ENCODE assay signal across 1 cellular context in the genomic region with DNA sequence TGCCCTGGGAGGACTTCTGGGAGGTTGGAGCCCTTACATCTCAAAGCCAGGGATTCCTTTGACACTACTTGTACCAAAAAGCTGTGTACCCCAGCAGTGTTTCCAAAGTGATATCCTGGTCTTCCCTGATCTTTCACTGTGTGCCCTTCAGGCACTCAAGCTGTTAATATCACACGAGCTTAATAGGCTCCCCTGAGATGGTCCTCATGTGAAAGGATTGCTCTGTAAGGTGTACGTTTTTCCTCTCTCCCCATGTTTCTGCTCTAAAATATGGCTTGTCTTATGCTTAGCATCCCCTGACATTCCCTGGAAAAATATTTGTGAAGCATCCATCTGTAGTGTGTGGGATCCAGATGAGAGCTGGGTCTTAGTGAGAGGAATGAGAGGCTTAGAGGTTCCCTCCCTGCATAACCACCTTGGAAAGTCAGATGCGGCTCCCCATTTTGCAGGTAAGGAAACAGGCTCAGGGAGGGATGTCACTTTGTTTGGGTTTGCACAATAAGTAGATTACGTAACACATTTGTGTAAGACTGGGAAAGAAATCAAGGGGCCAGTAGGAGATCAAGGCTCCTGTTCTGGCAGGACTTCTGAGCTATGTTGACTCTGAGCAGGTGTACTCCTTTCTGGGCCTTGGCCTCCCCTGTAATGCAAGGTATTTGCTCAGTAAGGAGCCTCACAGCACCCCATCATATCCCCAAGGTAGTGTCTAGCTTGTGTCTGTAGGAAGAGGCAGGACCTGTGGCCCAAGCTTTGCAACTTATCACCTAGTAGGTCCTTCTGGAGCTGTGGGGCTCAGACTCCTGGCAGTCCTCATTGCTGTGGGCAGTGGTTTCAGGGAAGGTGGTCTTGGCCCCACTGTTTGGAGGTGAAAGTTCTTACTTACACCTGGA.
TF ChIP-seq lines count a peak whose summit lies in the region.

No MANE protein-coding gene starts in this region.

TF ChIP-seq in IMR-90, 13 proteins besides CTCF, POLR2A, EP300 and RAD21:
- TF ChIP-seq CEBPB (IDR thresholded peaks at IDR 0.05; ENCODE audit: low read depth, low read length), result peak; percentile 86
- TF ChIP-seq RFX5 (IDR thresholded peaks at IDR 0.05; ENCODE audit: low read depth, low read length), result no peak
